Comparison of ENCODE assay signal across 1 cellular context in genomic region chr15:65837301-65838283, GRCh38.
TF ChIP-seq lines count a peak whose summit lies in the region.

No MANE protein-coding gene starts in this region.

TF ChIP-seq in GM12878, 131 proteins besides CTCF, POLR2A, EP300 and RAD21 (continued from another document):
- TF ChIP-seq SPI1 (IDR thresholded peaks at IDR 0.05; ENCODE audit: borderline replicate concordance, insufficient read depth, low read depth, low read length) = peak; percentile 34; the same call in 1 of the 2 replicates
- TF ChIP-seq IKZF1 (conservative IDR thresholded peaks at IDR 0.05) = peak; percentile 45; the same call in 1 of the 2 replicates
- TF ChIP-seq RELB (IDR thresholded peaks at IDR 0.05; ENCODE audit: low read depth) = 0 out of 2 replicates have a peak, but pooled peaks have one; percentile 30
